ENCODE assay signal across 1 cellular context in the genomic region with DNA sequence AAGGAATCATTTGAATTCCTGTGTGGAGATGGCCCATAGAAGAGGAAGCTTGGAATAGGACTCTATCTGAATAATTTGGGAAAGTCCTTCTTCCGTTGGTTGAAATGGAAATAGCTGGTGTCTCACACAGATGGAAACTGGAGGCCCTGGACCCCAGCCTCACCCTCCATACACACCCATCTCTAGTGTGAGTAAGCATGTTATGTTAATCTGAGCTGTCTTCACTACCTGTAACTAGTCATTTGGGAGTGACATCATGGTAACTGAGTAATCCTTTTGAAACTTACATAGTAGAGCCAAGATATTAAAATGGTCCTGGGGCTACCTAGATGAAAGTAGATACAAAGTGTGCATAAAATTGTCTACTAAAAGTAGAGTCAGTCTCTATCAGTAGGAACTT.
TF ChIP-seq lines count a peak whose summit lies in the region.

No MANE protein-coding gene starts in this region.

TF ChIP-seq in HEK293, 187 proteins besides CTCF, POLR2A, EP300 and RAD21 (continued from another document):
- TF ChIP-seq, protein P1, sequence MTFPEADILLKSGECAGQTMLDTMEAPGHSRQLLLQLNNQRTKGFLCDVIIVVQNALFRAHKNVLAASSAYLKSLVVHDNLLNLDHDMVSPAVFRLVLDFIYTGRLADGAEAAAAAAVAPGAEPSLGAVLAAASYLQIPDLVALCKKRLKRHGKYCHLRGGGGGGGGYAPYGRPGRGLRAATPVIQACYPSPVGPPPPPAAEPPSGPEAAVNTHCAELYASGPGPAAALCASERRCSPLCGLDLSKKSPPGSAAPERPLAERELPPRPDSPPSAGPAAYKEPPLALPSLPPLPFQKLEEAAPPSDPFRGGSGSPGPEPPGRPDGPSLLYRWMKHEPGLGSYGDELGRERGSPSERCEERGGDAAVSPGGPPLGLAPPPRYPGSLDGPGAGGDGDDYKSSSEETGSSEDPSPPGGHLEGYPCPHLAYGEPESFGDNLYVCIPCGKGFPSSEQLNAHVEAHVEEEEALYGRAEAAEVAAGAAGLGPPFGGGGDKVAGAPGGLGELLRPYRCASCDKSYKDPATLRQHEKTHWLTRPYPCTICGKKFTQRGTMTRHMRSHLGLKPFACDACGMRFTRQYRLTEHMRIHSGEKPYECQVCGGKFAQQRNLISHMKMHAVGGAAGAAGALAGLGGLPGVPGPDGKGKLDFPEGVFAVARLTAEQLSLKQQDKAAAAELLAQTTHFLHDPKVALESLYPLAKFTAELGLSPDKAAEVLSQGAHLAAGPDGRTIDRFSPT (tag by site-specific recombination; IDR thresholded peaks at IDR 0.05) = peak; percentile 37; the same call in 1 of the 2 replicates
- TF ChIP-seq BCL11B (tag by site-specific recombination; IDR thresholded peaks at IDR 0.05; ENCODE audit: low read depth) (no peak), ZEB2 (tag by site-specific recombination; IDR thresholded peaks at IDR 0.05) (peak; percentile 46; the same call in 1 of the 2 replicates), PATZ1 (tag by site-specific recombination; IDR thresholded peaks at IDR 0.05) (peak; percentile 25; the same call in 1 of the 2 replicates), ZNF148 (tag by site-specific recombination; IDR thresholded peaks at IDR 0.05; ENCODE audit: borderline replicate concordance) (no peak), KLF8 (tag by site-specific recombination; IDR thresholded peaks at IDR 0.05) (0 out of 2 replicates have a peak, but pooled peaks have one; percentile 31), OSR2 (tag by site-specific recombination; IDR thresholded peaks at IDR 0.05) (peak; percentile 49; the same call in 1 of the 2 replicates), ZNF623 (tag by site-specific recombination; IDR thresholded peaks at IDR 0.05) (peak; percentile 46; the same call in 1 of the 2 replicates), ZNF366 (tag by site-specific recombination; conservative IDR thresholded peaks at IDR 0.05) (peak; percentile 41; the same call in 1 of the 2 replicates), ZNF274 (IDR thresholded peaks at IDR 0.05; ENCODE audit: low read length) (no peak), ZNF274 (tag by site-specific recombination; IDR thresholded peaks at IDR 0.05; ENCODE audit: borderline replicate concordance) (no peak), ZNF560 (tag by site-specific recombination; IDR thresholded peaks at IDR 0.05; ENCODE audit: borderline replicate concordance) (no peak), ZBTB21 (tag by site-specific recombination; IDR thresholded peaks at IDR 0.05) (peak; percentile 54), ZNF501 (tag by site-specific recombination; IDR thresholded peaks at IDR 0.05) (no peak), SP3 (tag by site-specific recombination; IDR thresholded peaks at IDR 0.05) (no peak), ZNF629 (tag by site-specific recombination; IDR thresholded peaks at IDR 0.05) (peak; percentile 87), SP7 (tag by site-specific recombination; IDR thresholded peaks at IDR 0.05) (peak; percentile 92), ZNF473 (tag by site-specific recombination; IDR thresholded peaks at IDR 0.05) (no peak), ZBTB1 (tag by site-specific recombination; IDR thresholded peaks at IDR 0.05) (no peak), KLF10 (tag by site-specific recombination; IDR thresholded peaks at IDR 0.05) (0 out of 2 replicates have a peak, but pooled peaks have one; percentile 59), ZNF600 (tag by site-specific recombination; IDR thresholded peaks at IDR 0.05) (peak; percentile 34; the same call in 1 of the 2 replicates), SCRT2 (tag by site-specific recombination; IDR thresholded peaks at IDR 0.05) (peak; percentile 90), ZBTB48 (tag by site-specific recombination; IDR thresholded peaks at IDR 0.05) (no peak)
